8 cellular contexts compared by ENCODE assay signal in genomic region chr17:45620468-45620867, GRCh38.
A peak's percentile ranks its signal among the peaks of the same experiment; 100 is the strongest.
DNase-seq lines count a peak whose midpoint lies in the region; ATAC-seq and TF ChIP-seq lines count a peak whose summit lies in the region.
"Not testable (repeated sequence)": the region's sequence is repeated elsewhere in the genome, so short reads cannot be mapped to it uniquely, and the experiment has no call there.

No MANE protein-coding gene starts in this region.

- ATAC-seq in GM21528 (IDR thresholded peaks at IDR 0.05; ENCODE audit: low FRiP score, unreplicated experiment): peak; percentile 54
- peak; percentile 34 for ATAC-seq in HG03103 (IDR thresholded peaks at IDR 0.05; ENCODE audit: low read depth, unreplicated experiment)
- ATAC-seq in RWPE2 (ENCODE audit: low read depth): peak; percentile 40
- peak; percentile 67 for ATAC-seq in Right ventricle myocardium inferior
- ATAC-seq in naive thymus-derived CD4-positive, alpha-beta T cell: peak; percentile 65

- peak overlapping the region; percentile 62 for H3K4me3 ChIP-seq in RWPE2 (ENCODE audit: severe bottlenecking)
- H3K4me3 ChIP-seq in adipocyte (ENCODE audit: low read length); naive thymus-derived CD4-positive, alpha-beta T cell (ENCODE audit: low read length): not testable (repeated sequence)
- peak overlapping the region; percentile 67 for H3K4me3 ChIP-seq in suprapubic skin

- not testable (repeated sequence) for TF ChIP-seq EP300 in suprapubic skin (IDR thresholded peaks at IDR 0.05)

- not testable (repeated sequence) for H3K27ac ChIP-seq in RWPE2 (ENCODE audit: poor library complexity, severe bottlenecking); suprapubic skin
- peak overlapping the region; percentile 55 for H3K27ac ChIP-seq in naive thymus-derived CD4-positive, alpha-beta T cell (ENCODE audit: low read depth, low read length)

- WGBS in suprapubic skin: 0% methylated on average over 10 of the region's 54 CpGs

- not testable (repeated sequence) for H3K9me3 Mint-ChIP-seq in naive thymus-derived CD4-positive, alpha-beta T cell

- DNase-seq in RWPE2 (ENCODE audit: low spot score); Right ventricle myocardium inferior (ENCODE audit: missing footprints); naive thymus-derived CD4-positive, alpha-beta T cell; suprapubic skin (ENCODE audit: low spot score in 2 of 2): not testable (repeated sequence)
- DNase-seq in adipocyte (ENCODE audit: low read depth): peak; percentile 52

- not testable (repeated sequence) for TF ChIP-seq CTCF in RWPE2 (IDR thresholded peaks at IDR 0.05; ENCODE audit: poor library complexity, severe bottlenecking); suprapubic skin (IDR thresholded peaks at IDR 0.05)

- peak overlapping the region; percentile 47; the same call in 1 of the 2 replicates for H3K9ac ChIP-seq in ES-I3 (ENCODE audit: low read depth, low read length)
- not testable (repeated sequence) for H3K9ac ChIP-seq in adipocyte (ENCODE audit: low read length)

- peaks cover 0 to 10% (median 4%) of the 10 kb centered on the region in 7 donors for H3K4me1 Mint-ChIP-seq in naive thymus-derived CD4-positive, alpha-beta T cell

- not testable (repeated sequence) for H3K36me3 Mint-ChIP-seq in naive thymus-derived CD4-positive, alpha-beta T cell

- peak overlapping the region in 2 of 9 donors; percentile 68 to 87 for H3K27ac Mint-ChIP-seq in naive thymus-derived CD4-positive, alpha-beta T cell

- not testable (repeated sequence) for H3K27me3 Mint-ChIP-seq in naive thymus-derived CD4-positive, alpha-beta T cell

- intact Hi-C loops in Right ventricle myocardium inferior (cut with DNase I); naive thymus-derived CD4-positive, alpha-beta T cell (cut with micrococcal nuclease): not testable (repeated sequence)

- H3K4me1 ChIP-seq in ES-I3 (ENCODE audit: insufficient read depth, low read length); RWPE2 (ENCODE audit: insufficient read depth, poor library complexity, severe bottlenecking); adipocyte (ENCODE audit: control insufficient read depth, insufficient read depth, low read length); naive thymus-derived CD4-positive, alpha-beta T cell (ENCODE audit: control insufficient read depth in 2 of 2, insufficient read depth in 2 of 2, low read length in 2 of 2); suprapubic skin: not testable (repeated sequence)

- H3K9me3 ChIP-seq in ES-I3 (ENCODE audit: control insufficient read depth, insufficient read depth, low read length); RWPE2 (ENCODE audit: severe bottlenecking); adipocyte (ENCODE audit: control insufficient read depth, low read length); naive thymus-derived CD4-positive, alpha-beta T cell (ENCODE audit: control insufficient read depth in 2 of 3, low read length in 3 of 3); suprapubic skin: not testable (repeated sequence)

- H3K27me3 ChIP-seq in RWPE2 (ENCODE audit: insufficient read depth, poor library complexity, severe bottlenecking); adipocyte (replicated peaks; ENCODE audit: control insufficient read depth, insufficient read depth, low read length); naive thymus-derived CD4-positive, alpha-beta T cell (ENCODE audit: control insufficient read depth in 2 of 2, insufficient read depth in 2 of 2, low read length in 2 of 2); suprapubic skin: not testable (repeated sequence)

- H3K4me3 Mint-ChIP-seq in naive thymus-derived CD4-positive, alpha-beta T cell: peak overlapping the region in 8 of 10 donors; percentile 85 to 94 (median 88)

- not testable (repeated sequence) for H3K36me3 ChIP-seq in ES-I3 (ENCODE audit: insufficient read depth, low read length); RWPE2 (ENCODE audit: low read depth); adipocyte (ENCODE audit: control insufficient read depth, insufficient read depth, low read length, severe bottlenecking); naive thymus-derived CD4-positive, alpha-beta T cell (ENCODE audit: control insufficient read depth in 2 of 3, insufficient read depth in 3 of 3, low read length in 3 of 3); suprapubic skin

- TF ChIP-seq POLR2A in suprapubic skin (IDR thresholded peaks at IDR 0.05): not testable (repeated sequence)

- CTCF ChIA-PET in naive thymus-derived CD4-positive, alpha-beta T cell (lab: Charles Lee): not testable (repeated sequence)

- POLR2A ChIA-PET in naive thymus-derived CD4-positive, alpha-beta T cell (lab: Charles Lee): not testable (repeated sequence)
